In genomic region chr3:133753779-133754164, GRCh38 we compare ENCODE assay signal across 30 cellular contexts. TPM values are rescaled to one million over a fixed set of nuclear protein-coding genes. Genes with fewer than 3 reads are reported as not detected.
"Had no signal": no experiment of that assay in that cellular context is flagged by ENCODE, and none has a peak within 500 bp of the region (broad histone marks: within the 10 kb centered on the region; RNA-seq: fewer than 3 reads in every experiment).

No MANE protein-coding gene starts in this region.

- H3K4me1 Mint-ChIP-seq: activated CD4-positive, alpha-beta T cell treated with anti-CD3 and anti-CD28 coated beads for 36 hours; activated CD4-positive, alpha-beta T cell treated with anti-CD3 and anti-CD28 coated beads, Interleukin-2, amount 10 ng/mL, durations not matched to agents 7 days and 5 days; activated naive CD4-positive, alpha-beta T cell treated with anti-CD3 and anti-CD28 coated beads, Interleukin-2, amount 10 ng/mL, durations not matched to agents 7 days and 5 days; activated naive CD8-positive, alpha-beta T cell treated with anti-CD3 and anti-CD28 coated beads, Interleukin-2, amount 50 U/mL, for 24 hours; brain had no signal

- H3K9me3 ChIP-seq: Peyer's patch, SJSA1, SK-N-SH had no signal

- H3K36me3 Mint-ChIP-seq: activated naive CD4-positive, alpha-beta T cell treated with anti-CD3 and anti-CD28 coated beads, Interleukin-2, amount 10 ng/mL, durations not matched to agents 7 days and 5 days; activated naive CD8-positive, alpha-beta T cell; brain; WTC11 had no signal

- H3K27ac ChIP-seq: Peyer's patch, SJSA1 had no signal

- H3K4me3 ChIP-seq: Peyer's patch, SJSA1 had no signal

- H3K4me1 ChIP-seq: Peyer's patch, SJSA1 had no signal

- H3K27ac Mint-ChIP-seq: activated CD4-positive, alpha-beta T cell treated with anti-CD3 and anti-CD28 coated beads for 36 hours; activated CD4-positive, alpha-beta T cell treated with anti-CD3 and anti-CD28 coated beads, Interleukin-2, amount 10 ng/mL, durations not matched to agents 7 days and 5 days; activated CD8-positive, alpha-beta T cell treated with anti-CD3 and anti-CD28 coated beads, Interleukin-2, amount 10 ng/mL, durations not matched to agents 7 days and 5 days; activated naive CD4-positive, alpha-beta T cell treated with anti-CD3 and anti-CD28 coated beads, Interleukin-2, amount 10 ng/mL, durations not matched to agents 7 days and 5 days; activated naive CD8-positive, alpha-beta T cell; activated naive CD8-positive, alpha-beta T cell treated with anti-CD3 and anti-CD28 coated beads, Interleukin-2, amount 50 U/mL, for 24 hours; activated T-cell treated with anti-CD3 and anti-CD28 coated beads, Interleukin-2, amount 50 U/mL, for 24 hours; brain; T-helper 1 cell treated with Interleukin-12 subunit alpha and Interleukin-12 subunit beta and Interleukin-4 antibody, amounts not matched to agents 30 μg/mL and 1 μg/mL, for 36 hours; T-helper 2 cell treated with Interferon-gamma antibody and Interleukin-4, amounts not matched to agents 5 μg/mL and 100 μg/mL, for 36 hours; WTC11 had no signal

- H3K27me3 ChIP-seq: Peyer's patch, SJSA1 had no signal

- H3K9me3 Mint-ChIP-seq: activated CD4-positive, alpha-beta T cell treated with anti-CD3 and anti-CD28 coated beads, Interleukin-2, amount 10 ng/mL, durations not matched to agents 7 days and 5 days; activated naive CD4-positive, alpha-beta T cell treated with anti-CD3 and anti-CD28 coated beads, Interleukin-2, amount 10 ng/mL, durations not matched to agents 7 days and 5 days; activated naive CD8-positive, alpha-beta T cell treated with anti-CD3 and anti-CD28 coated beads, Interleukin-2, amount 50 U/mL, for 24 hours; activated T-cell treated with anti-CD3 and anti-CD28 coated beads, Interleukin-2, amount 50 U/mL, for 24 hours; brain; T-helper 1 cell treated with Interleukin-12 subunit alpha and Interleukin-12 subunit beta and Interleukin-4 antibody, amounts not matched to agents 30 μg/mL and 1 μg/mL, for 36 hours; T-helper 2 cell treated with Interferon-gamma antibody and Interleukin-4, amounts not matched to agents 5 μg/mL and 100 μg/mL, for 36 hours; WTC11 had no signal

- H3K9ac ChIP-seq: SK-N-SH had no signal

- DNase-seq: activated CD4-positive, alpha-beta T cell treated with anti-CD3 and anti-CD28 coated beads for 36 hours; activated CD4-positive, alpha-beta T cell treated with anti-CD3 and anti-CD28 coated beads, Interleukin-2, amount 10 ng/mL, durations not matched to agents 7 days and 5 days; activated CD4-positive, alpha-beta T cell treated with anti-CD3 and anti-CD28 coated beads, Interleukin-2, amount 50 U/mL, for 48 hours; activated CD8-positive, alpha-beta T cell treated with anti-CD3 and anti-CD28 coated beads, Interleukin-2, amount 10 ng/mL, durations not matched to agents 7 days and 5 days; activated naive CD4-positive, alpha-beta T cell treated with anti-CD3 and anti-CD28 coated beads, Interleukin-2, amount 10 ng/mL, durations not matched to agents 7 days and 5 days; activated naive CD8-positive, alpha-beta T cell treated with anti-CD3 and anti-CD28 coated beads, Interleukin-2, amount 50 U/mL, for 24 hours; activated T-cell treated with anti-CD3 and anti-CD28 coated beads, Interleukin-2, amount 50 U/mL, for 24 hours; anterior cingulate cortex; central memory CD4-positive, alpha-beta T cell; NCI-H1105; NCI-H1417 treated with DMSO at 0.1 percent for 48 hours; NCI-H187 treated with DMSO at 0.1 percent for 48 hours; NCI-H2081; NCI-H226; NCI-H446 treated with DMSO at 0.1 percent for 48 hours; NCI-H524; NCI-H69; NCI-H82; Peyer's patch; RPMI8226; SHP77 treated with DMSO at 0.1 percent for 48 hours; SK-N-SH had no signal

- H3K36me3 ChIP-seq: Peyer's patch, SJSA1 had no signal

- ATAC-seq: activated CD4-positive, alpha-beta T cell treated with anti-CD3 and anti-CD28 coated beads for 36 hours; activated CD4-positive, CD25-positive, alpha-beta regulatory T cell treated with anti-CD3 and anti-CD28 coated beads, Interleukin-2, amount 50 U/mL, for 24 hours; activated CD8-positive, alpha-beta T cell treated with anti-CD3 and anti-CD28 coated beads, Interleukin-2, amount 10 ng/mL, durations not matched to agents 7 days and 5 days; activated naive CD8-positive, alpha-beta T cell treated with anti-CD3 and anti-CD28 coated beads, Interleukin-2, amount 50 U/mL, for 24 hours; WTC11 had no signal

- H3K4me2 ChIP-seq: SK-N-SH had no signal

- H3K4me3 Mint-ChIP-seq: activated CD4-positive, alpha-beta T cell treated with anti-CD3 and anti-CD28 coated beads for 36 hours; activated CD4-positive, alpha-beta T cell treated with anti-CD3 and anti-CD28 coated beads, Interleukin-2, amount 10 ng/mL, durations not matched to agents 7 days and 5 days; activated CD8-positive, alpha-beta T cell treated with anti-CD3 and anti-CD28 coated beads, Interleukin-2, amount 10 ng/mL, durations not matched to agents 7 days and 5 days; activated naive CD4-positive, alpha-beta T cell treated with anti-CD3 and anti-CD28 coated beads, Interleukin-2, amount 10 ng/mL, durations not matched to agents 7 days and 5 days; activated naive CD8-positive, alpha-beta T cell; activated naive CD8-positive, alpha-beta T cell treated with anti-CD3 and anti-CD28 coated beads, Interleukin-2, amount 50 U/mL, for 24 hours; activated T-cell treated with anti-CD3 and anti-CD28 coated beads, Interleukin-2, amount 50 U/mL, for 24 hours; brain; T-helper 1 cell treated with Interleukin-12 subunit alpha and Interleukin-12 subunit beta and Interleukin-4 antibody, amounts not matched to agents 30 μg/mL and 1 μg/mL, for 36 hours; T-helper 2 cell treated with Interferon-gamma antibody and Interleukin-4, amounts not matched to agents 5 μg/mL and 100 μg/mL, for 36 hours; WTC11 had no signal

RNA-seq across cellular contexts. Expression of gene TF, which starts 7.6 kb away (rescaled TPM):
- total RNA-seq: M059J, SJSA1 had no signal
